ENCODE assay signal across 24 cellular contexts in the genomic region with DNA sequence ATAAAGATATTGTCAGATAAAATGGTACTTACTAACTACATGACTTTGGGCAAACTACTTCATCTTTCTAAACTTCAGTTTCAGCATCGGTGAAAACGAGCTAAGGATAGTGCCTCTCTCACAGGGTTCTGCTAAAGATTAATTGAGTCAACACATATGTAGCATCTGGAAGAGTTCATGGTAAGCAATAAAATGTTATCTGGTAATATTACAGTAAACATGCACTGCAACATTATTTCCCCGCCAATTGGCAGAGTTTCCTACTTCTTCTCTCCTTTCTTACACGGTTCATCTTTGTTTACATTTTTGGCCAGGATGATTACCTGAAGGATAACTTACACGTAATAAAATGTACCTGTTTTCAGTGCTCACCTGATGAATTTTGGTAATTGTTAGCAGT.
"Had no signal": no experiment of that assay in that cellular context is flagged by ENCODE, and none has a peak within 500 bp of the region (broad histone marks: within the 10 kb centered on the region; RNA-seq: fewer than 3 reads in every experiment).

No MANE protein-coding gene starts in this region.

- H3K9me3 ChIP-seq: ovary, psoas muscle, right lobe of liver, thoracic aorta, thyroid gland, vagina had no signal

- H3K4me1 ChIP-seq: neural progenitor cell, parathyroid adenoma, psoas muscle, right lobe of liver, stomach, thyroid gland, tibial nerve, upper lobe of left lung, vagina had no signal

- H3K27ac ChIP-seq: neural progenitor cell, ovary, parathyroid adenoma, psoas muscle, right lobe of liver, stomach, thoracic aorta, thyroid gland, tibial nerve, upper lobe of left lung, vagina had no signal

- DNase-seq: occipital lobe; ovary; posterior cingulate gyrus; psoas muscle; right cardiac atrium; right lobe of liver; sigmoid colon; small intestine; stimulated activated CD4-positive, alpha-beta T cell treated with anti-CD3 and anti-CD28 coated beads, Interleukin-15, amount 100 ng/mL, for 24 hours; stimulated activated CD4-positive, alpha-beta T cell treated with anti-CD3 and anti-CD28 coated beads, Interleukin-2, amount 100 ng/mL, for 24 hours; stimulated activated CD4-positive, alpha-beta T cell treated with anti-CD3 and anti-CD28 coated beads, Interleukin-2, amount 100 ng/mL, for 48 hours; stimulated activated CD4-positive, alpha-beta T cell treated with anti-CD3 and anti-CD28 coated beads, Interleukin-4, amount 100 ng/mL, for 24 hours; stimulated activated naive B cell treated with anti-CD40 and anti-IgM and Interleukin-4, amounts not matched to agents 10 μg/mL and 1 μg/mL and 100 μg/mL, for 72 hours; stimulated activated naive CD4-positive, alpha-beta T cell treated with Interleukin-2 at 50 U/mL for 16 hours; stomach; thyroid gland; trophoblast cell; upper lobe of left lung had no signal

- H3K36me3 ChIP-seq: neural progenitor cell, ovary, right lobe of liver, sigmoid colon, stomach, thoracic aorta, thyroid gland, tibial nerve, upper lobe of left lung, vagina had no signal

- H3K4me3 ChIP-seq: neural progenitor cell, ovary, psoas muscle, right lobe of liver, sigmoid colon, stomach, thoracic aorta, thyroid gland, tibial nerve, upper lobe of left lung, vagina had no signal

- H3K79me2 ChIP-seq: parathyroid adenoma had no signal

- ATAC-seq: psoas muscle; right cardiac atrium; right lobe of liver; stimulated activated effector memory CD8-positive, alpha-beta T cell treated with anti-CD3 and anti-CD28 coated beads, Interleukin-12 subunit alpha, Interleukin-12 subunit beta, amount 100 ng/mL, for 72 hours; stimulated activated naive B cell treated with anti-CD40 and anti-IgM and Interleukin-4, amounts not matched to agents 10 μg/mL and 1 μg/mL and 100 μg/mL, for 72 hours had no signal

- H3K4me2 ChIP-seq: neural progenitor cell had no signal

- H3K27me3 ChIP-seq: neural progenitor cell, ovary, right lobe of liver, sigmoid colon, stomach, thyroid gland, tibial nerve, upper lobe of left lung, vagina had no signal

- H2AFZ ChIP-seq: neural progenitor cell, parathyroid adenoma had no signal
